Comparison of ENCODE assay signal across 1 cellular context in the genomic region with DNA sequence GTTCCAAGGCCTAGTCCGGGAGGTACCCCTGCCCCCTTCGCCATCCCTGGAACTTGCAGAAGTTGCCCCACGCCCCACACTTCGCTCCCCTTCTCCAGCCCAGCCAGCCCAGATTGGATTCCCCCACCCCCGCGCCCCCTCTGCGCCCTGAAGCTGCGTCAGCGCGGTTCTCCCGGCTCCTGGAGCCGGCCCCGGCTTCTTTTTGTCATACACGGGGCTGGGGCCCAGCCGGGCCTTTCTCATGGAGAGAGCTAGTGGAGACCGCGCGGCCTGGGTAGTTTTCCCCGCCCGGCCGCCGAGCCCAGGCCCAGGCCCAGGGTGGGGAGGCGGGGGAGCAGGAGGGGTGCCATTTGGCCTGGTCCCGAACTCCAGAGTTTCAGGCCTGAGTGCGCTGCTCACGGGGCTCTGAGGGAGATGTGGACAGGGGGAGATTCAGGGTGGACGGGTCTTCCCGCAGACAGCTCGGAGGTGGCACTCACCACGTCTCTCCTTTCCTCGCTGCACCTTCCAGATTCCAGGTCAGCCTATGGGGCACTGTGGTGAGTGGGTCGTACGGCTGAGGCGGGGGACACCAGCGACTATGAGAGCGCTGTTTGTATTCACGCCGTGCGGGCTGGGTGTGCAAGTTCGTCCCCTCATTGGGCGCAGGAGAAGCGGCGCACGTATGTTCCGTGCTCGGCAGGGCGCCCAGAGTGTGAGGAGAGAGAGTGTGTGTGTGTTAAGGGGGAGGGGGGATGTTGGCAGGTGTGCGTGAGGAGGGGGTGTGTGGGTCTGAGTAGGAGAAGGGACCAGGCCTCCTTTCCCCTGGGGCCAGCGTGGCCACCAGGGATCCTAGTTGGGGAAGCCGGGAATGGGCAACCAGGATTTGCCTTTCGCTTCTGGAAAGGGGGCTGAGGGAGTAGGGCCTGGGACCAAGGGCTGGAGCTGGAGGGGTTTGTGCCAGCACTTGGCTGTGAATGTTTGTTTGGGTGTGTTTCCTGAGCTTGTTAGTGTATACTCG.
A peak's percentile ranks its signal among the peaks of the same experiment; 100 is the strongest.
TF ChIP-seq lines count a peak whose summit lies in the region.

No MANE protein-coding gene starts in this region.

TF ChIP-seq in H1, 55 proteins besides CTCF, POLR2A, EP300 and RAD21:
- TF ChIP-seq CHD1 (IDR thresholded peaks at IDR 0.05; ENCODE audit: low read depth, low read length) (no peak), RBBP5 (IDR thresholded peaks at IDR 0.05; ENCODE audit: borderline replicate concordance, low read depth, low read length) (peak; percentile 34; the same call in 1 of the 2 replicates), FOSL1 (IDR thresholded peaks at IDR 0.05; ENCODE audit: insufficient read depth, low read depth, low read length) (no peak), SRF (IDR thresholded peaks at IDR 0.05; ENCODE audit: low read depth, low read length) (no peak), CTBP2 (IDR thresholded peaks at IDR 0.05; ENCODE audit: borderline replicate concordance, insufficient read depth, insufficient read length, low read length) (peak; percentile 98), SIRT6 (IDR thresholded peaks at IDR 0.05; ENCODE audit: low read length) (no peak), ASH2L (IDR thresholded peaks at IDR 0.05; ENCODE audit: low read length) (peak; percentile 86), SIX5 (IDR thresholded peaks at IDR 0.05; ENCODE audit: low read depth, low read length) (no peak), POU5F1 (IDR thresholded peaks at IDR 0.05; ENCODE audit: low read depth, low read length) (no peak), TAF7 (optimal IDR thresholded peaks at IDR 0.05; ENCODE audit: borderline replicate concordance, low read depth, low read length) (no peak), BACH1 (IDR thresholded peaks at IDR 0.05; ENCODE audit: low read length) (no peak), SAP30 (IDR thresholded peaks at IDR 0.05; ENCODE audit: insufficient read depth, insufficient replicate concordance, low read length) (peak; percentile 22), RFX5 (IDR thresholded peaks at IDR 0.05; ENCODE audit: borderline replicate concordance, low read depth, low read length) (no peak), JUND (IDR thresholded peaks at IDR 0.05; ENCODE audit: low read length) (no peak), EZH2 (IDR thresholded peaks at IDR 0.05; ENCODE audit: low read depth, low read length, severe bottlenecking) (peak; percentile 10), GTF2F1 (IDR thresholded peaks at IDR 0.05; ENCODE audit: borderline replicate concordance, low read depth, low read length) (no peak), ZNF274 (IDR thresholded peaks at IDR 0.05; ENCODE audit: borderline replicate concordance, extremely low read depth, low read length) (no peak), PHF8 (conservative IDR thresholded peaks at IDR 0.05; ENCODE audit: low read depth, low read length) (no peak), RXRA (IDR thresholded peaks at IDR 0.05; ENCODE audit: insufficient read depth, low read depth, low read length) (no peak), EGR1 (IDR thresholded peaks at IDR 0.05; ENCODE audit: borderline replicate concordance, low read depth, low read length) (peak; percentile 26; the same call in 1 of the 2 replicates), CBX5 (IDR thresholded peaks at IDR 0.05; ENCODE audit: low read depth, low read length) (no peak), SP1 (IDR thresholded peaks at IDR 0.05; ENCODE audit: low read depth, low read length) (peak; percentile 60), POLR2AphosphoS5 (IDR thresholded peaks at IDR 0.05; ENCODE audit: low read depth, low read length) (no peak), SUZ12 (IDR thresholded peaks at IDR 0.05; ENCODE audit: low read length) (peak; percentile 78), GABPA (IDR thresholded peaks at IDR 0.05; ENCODE audit: borderline replicate concordance, insufficient read depth, low read length) (no peak; the same call in 1 of the 2 replicates), RNF2 (IDR thresholded peaks at IDR 0.05; ENCODE audit: borderline replicate concordance, low read depth, low read length, missing control alignments, poor library complexity, severe bottlenecking) (peak; percentile 5), SP4 (IDR thresholded peaks at IDR 0.05; ENCODE audit: low read length) (no peak), TAF1 (IDR thresholded peaks at IDR 0.05; ENCODE audit: low read depth, low read length) (no peak), TCF12 (IDR thresholded peaks at IDR 0.05; ENCODE audit: low read depth, low read length) (0 out of 2 replicates have a peak, but pooled peaks have one; percentile 25)
- TF ChIP-seq, protein P1, sequence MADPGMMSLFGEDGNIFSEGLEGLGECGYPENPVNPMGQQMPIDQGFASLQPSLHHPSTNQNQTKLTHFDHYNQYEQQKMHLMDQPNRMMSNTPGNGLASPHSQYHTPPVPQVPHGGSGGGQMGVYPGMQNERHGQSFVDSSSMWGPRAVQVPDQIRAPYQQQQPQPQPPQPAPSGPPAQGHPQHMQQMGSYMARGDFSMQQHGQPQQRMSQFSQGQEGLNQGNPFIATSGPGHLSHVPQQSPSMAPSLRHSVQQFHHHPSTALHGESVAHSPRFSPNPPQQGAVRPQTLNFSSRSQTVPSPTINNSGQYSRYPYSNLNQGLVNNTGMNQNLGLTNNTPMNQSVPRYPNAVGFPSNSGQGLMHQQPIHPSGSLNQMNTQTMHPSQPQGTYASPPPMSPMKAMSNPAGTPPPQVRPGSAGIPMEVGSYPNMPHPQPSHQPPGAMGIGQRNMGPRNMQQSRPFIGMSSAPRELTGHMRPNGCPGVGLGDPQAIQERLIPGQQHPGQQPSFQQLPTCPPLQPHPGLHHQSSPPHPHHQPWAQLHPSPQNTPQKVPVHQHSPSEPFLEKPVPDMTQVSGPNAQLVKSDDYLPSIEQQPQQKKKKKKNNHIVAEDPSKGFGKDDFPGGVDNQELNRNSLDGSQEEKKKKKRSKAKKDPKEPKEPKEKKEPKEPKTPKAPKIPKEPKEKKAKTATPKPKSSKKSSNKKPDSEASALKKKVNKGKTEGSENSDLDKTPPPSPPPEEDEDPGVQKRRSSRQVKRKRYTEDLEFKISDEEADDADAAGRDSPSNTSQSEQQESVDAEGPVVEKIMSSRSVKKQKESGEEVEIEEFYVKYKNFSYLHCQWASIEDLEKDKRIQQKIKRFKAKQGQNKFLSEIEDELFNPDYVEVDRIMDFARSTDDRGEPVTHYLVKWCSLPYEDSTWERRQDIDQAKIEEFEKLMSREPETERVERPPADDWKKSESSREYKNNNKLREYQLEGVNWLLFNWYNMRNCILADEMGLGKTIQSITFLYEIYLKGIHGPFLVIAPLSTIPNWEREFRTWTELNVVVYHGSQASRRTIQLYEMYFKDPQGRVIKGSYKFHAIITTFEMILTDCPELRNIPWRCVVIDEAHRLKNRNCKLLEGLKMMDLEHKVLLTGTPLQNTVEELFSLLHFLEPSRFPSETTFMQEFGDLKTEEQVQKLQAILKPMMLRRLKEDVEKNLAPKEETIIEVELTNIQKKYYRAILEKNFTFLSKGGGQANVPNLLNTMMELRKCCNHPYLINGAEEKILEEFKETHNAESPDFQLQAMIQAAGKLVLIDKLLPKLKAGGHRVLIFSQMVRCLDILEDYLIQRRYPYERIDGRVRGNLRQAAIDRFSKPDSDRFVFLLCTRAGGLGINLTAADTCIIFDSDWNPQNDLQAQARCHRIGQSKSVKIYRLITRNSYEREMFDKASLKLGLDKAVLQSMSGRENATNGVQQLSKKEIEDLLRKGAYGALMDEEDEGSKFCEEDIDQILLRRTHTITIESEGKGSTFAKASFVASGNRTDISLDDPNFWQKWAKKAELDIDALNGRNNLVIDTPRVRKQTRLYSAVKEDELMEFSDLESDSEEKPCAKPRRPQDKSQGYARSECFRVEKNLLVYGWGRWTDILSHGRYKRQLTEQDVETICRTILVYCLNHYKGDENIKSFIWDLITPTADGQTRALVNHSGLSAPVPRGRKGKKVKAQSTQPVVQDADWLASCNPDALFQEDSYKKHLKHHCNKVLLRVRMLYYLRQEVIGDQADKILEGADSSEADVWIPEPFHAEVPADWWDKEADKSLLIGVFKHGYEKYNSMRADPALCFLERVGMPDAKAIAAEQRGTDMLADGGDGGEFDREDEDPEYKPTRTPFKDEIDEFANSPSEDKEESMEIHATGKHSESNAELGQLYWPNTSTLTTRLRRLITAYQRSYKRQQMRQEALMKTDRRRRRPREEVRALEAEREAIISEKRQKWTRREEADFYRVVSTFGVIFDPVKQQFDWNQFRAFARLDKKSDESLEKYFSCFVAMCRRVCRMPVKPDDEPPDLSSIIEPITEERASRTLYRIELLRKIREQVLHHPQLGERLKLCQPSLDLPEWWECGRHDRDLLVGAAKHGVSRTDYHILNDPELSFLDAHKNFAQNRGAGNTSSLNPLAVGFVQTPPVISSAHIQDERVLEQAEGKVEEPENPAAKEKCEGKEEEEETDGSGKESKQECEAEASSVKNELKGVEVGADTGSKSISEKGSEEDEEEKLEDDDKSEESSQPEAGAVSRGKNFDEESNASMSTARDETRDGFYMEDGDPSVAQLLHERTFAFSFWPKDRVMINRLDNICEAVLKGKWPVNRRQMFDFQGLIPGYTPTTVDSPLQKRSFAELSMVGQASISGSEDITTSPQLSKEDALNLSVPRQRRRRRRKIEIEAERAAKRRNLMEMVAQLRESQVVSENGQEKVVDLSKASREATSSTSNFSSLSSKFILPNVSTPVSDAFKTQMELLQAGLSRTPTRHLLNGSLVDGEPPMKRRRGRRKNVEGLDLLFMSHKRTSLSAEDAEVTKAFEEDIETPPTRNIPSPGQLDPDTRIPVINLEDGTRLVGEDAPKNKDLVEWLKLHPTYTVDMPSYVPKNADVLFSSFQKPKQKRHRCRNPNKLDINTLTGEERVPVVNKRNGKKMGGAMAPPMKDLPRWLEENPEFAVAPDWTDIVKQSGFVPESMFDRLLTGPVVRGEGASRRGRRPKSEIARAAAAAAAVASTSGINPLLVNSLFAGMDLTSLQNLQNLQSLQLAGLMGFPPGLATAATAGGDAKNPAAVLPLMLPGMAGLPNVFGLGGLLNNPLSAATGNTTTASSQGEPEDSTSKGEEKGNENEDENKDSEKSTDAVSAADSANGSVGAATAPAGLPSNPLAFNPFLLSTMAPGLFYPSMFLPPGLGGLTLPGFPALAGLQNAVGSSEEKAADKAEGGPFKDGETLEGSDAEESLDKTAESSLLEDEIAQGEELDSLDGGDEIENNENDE (IDR thresholded peaks at IDR 0.05; ENCODE audit: insufficient replicate concordance, low read length) = no peak
- TF ChIP-seq, protein P2, sequence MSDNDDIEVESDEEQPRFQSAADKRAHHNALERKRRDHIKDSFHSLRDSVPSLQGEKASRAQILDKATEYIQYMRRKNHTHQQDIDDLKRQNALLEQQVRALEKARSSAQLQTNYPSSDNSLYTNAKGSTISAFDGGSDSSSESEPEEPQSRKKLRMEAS (IDR thresholded peaks at IDR 0.05) = 0 out of 2 replicates have a peak, but pooled peaks have one; percentile 19
